Comparison of ENCODE assay signal across 14 cellular contexts in the genomic region with DNA sequence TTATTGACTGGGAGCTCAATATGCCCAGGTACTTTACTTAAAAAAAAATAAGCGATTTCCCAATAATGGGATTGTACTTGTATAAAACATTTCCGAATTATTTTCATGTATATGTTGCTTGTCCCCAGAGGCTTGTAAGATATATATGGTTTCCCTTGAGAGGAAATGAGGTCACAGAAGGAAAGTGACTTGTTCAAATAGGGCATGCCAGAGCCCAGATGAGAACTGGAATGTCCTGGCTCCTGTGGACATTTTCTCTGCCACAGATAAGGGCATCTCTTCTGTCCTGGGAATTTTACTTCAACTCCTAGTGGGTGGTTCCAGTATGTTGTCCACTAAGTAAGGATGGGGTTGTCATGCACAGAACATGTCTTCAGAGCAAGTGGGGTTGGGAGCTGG.
"Had no signal": no experiment of that assay in that cellular context is flagged by ENCODE, and none has a peak within 500 bp of the region (broad histone marks: within the 10 kb centered on the region; RNA-seq: fewer than 3 reads in every experiment).

No MANE protein-coding gene starts in this region.

- H3K4me1 ChIP-seq: heart left ventricle, testis, tibial nerve had no signal

- H3K9me3 ChIP-seq: heart left ventricle, testis, tibial nerve had no signal

- H3K4me3 Mint-ChIP-seq: endodermal cell; naive thymus-derived CD4-positive, alpha-beta T cell; stimulated activated naive CD8-positive, alpha-beta T cell treated with anti-CD3 and anti-CD28 coated beads, Interleukin-15, Interleukin-2, amounts not matched to agents 100 ng/mL and 50 ng/mL, for 24 hours had no signal

- H3K27me3 Mint-ChIP-seq: stimulated activated naive CD8-positive, alpha-beta T cell treated with anti-CD3 and anti-CD28 coated beads, Interleukin-15, Interleukin-2, amounts not matched to agents 100 ng/mL and 50 ng/mL, for 24 hours had no signal

- H3K4me3 ChIP-seq: heart left ventricle, smooth muscle cell, testis, tibial nerve had no signal

- H3K27me3 ChIP-seq: heart left ventricle, testis, tibial nerve had no signal

- H3K9me3 Mint-ChIP-seq: endodermal cell; naive thymus-derived CD4-positive, alpha-beta T cell; stimulated activated naive CD8-positive, alpha-beta T cell treated with anti-CD3 and anti-CD28 coated beads, Interleukin-15, Interleukin-2, amounts not matched to agents 100 ng/mL and 50 ng/mL, for 24 hours had no signal

- H3K27ac Mint-ChIP-seq: endodermal cell; stimulated activated naive CD8-positive, alpha-beta T cell treated with anti-CD3 and anti-CD28 coated beads, Interleukin-15, Interleukin-2, amounts not matched to agents 100 ng/mL and 50 ng/mL, for 24 hours had no signal

- DNase-seq: dermis blood vessel endothelial cell; endodermal cell; erythroblast; foreskin melanocyte; heart left ventricle; hypothalamus; kidney glomerular epithelial cell; naive thymus-derived CD4-positive, alpha-beta T cell; right cardiac atrium; stimulated activated CD4-positive, alpha-beta T cell treated with anti-CD3 and anti-CD28 coated beads, Interleukin-2, amount 100 ng/mL, for 48 hours; testis had no signal

- H3K4me2 ChIP-seq: smooth muscle cell had no signal

- H3K27ac ChIP-seq: heart left ventricle, testis, tibial nerve had no signal

- ATAC-seq: heart left ventricle; naive thymus-derived CD4-positive, alpha-beta T cell; right cardiac atrium had no signal

- H3K36me3 ChIP-seq: heart left ventricle, tibial nerve had no signal
